In genomic region chr16:1159973-1160772, GRCh38 we compare ENCODE assay signal across 9 cellular contexts. TPM values are rescaled to one million over a fixed set of nuclear protein-coding genes. Genes with fewer than 3 reads are reported as not detected.
A peak's percentile ranks its signal among the peaks of the same experiment; 100 is the strongest.
DNase-seq lines count a peak whose midpoint lies in the region; ATAC-seq, FAIRE-seq and TF ChIP-seq lines count a peak whose summit lies in the region.
"Had no signal": no experiment of that assay in that cellular context is flagged by ENCODE, and none has a peak within 500 bp of the region (broad histone marks: within the 10 kb centered on the region; RNA-seq: fewer than 3 reads in every experiment).

No MANE protein-coding gene starts in this region.

- peaks cover 9% of the 10 kb centered on the region for H3K27me3 ChIP-seq in bronchial epithelial cell (ENCODE audit: control insufficient read depth, insufficient read depth, low read length)
- peaks cover 45 to 100% of the 10 kb centered on the region in 2 donors for H3K27me3 ChIP-seq in left lung
- no peaks in the 10 kb centered on the region for H3K27me3 ChIP-seq in thyroid gland
- no peaks in the 10 kb centered on the region for H3K27me3 ChIP-seq in naive thymus-derived CD4-positive, alpha-beta T cell (ENCODE audit: control insufficient read depth in 2 of 2, insufficient read depth in 2 of 2, low read length in 2 of 2)

- WGBS in thyroid gland, 2 donors: 24 to 61% methylated on average over 18 to 43 of the region's 56 CpGs

- TF ChIP-seq CTCF in bronchial epithelial cell (IDR thresholded peaks at IDR 0.05; ENCODE audit: insufficient read depth, low read length, severe bottlenecking): no peak
- no peak for TF ChIP-seq CTCF in left lung (IDR thresholded peaks at IDR 0.05)
- no peak for TF ChIP-seq CTCF in thyroid gland (IDR thresholded peaks at IDR 0.05)

- DNase-seq in NCI-H2171 treated with DMSO at 0.1 percent for 48 hours (lab: John Stamatoyannopoulos, UW) (peak; percentile 70), bronchial epithelial cell (ENCODE audit: low read depth) (peak; percentile 4), left lung (no peak), thyroid gland (peak; percentile 90 to 92)
- no peak for DNase-seq in activated naive CD4-positive, alpha-beta T cell treated with anti-CD3 and anti-CD28 coated beads, Interleukin-2, amount 50 U/mL, for 16 hours
- no peak for DNase-seq in naive thymus-derived CD4-positive, alpha-beta T cell
- no peak for DNase-seq in stimulated activated naive B cell treated with anti-CD40 and anti-IgM and Interleukin-4, amounts not matched to agents 10 μg/mL and 1 μg/mL and 100 μg/mL, for 72 hours
- DNase-seq: T1000 had no signal

- ATAC-seq in left lung: peak; percentile 47
- ATAC-seq in naive thymus-derived CD4-positive, alpha-beta T cell: no peak
- no peak for ATAC-seq in stimulated activated naive B cell treated with anti-CD40 and anti-IgM and Interleukin-4, amounts not matched to agents 10 μg/mL and 1 μg/mL and 100 μg/mL, for 72 hours (replicated peaks)

- peak in 1 of 2 donors; percentile 55 for TF ChIP-seq POLR2A in thyroid gland (IDR thresholded peaks at IDR 0.05)

- POLR2A ChIA-PET in naive thymus-derived CD4-positive, alpha-beta T cell (lab: Charles Lee): interaction anchor here (0.6 kb wide), 1 partner anchor 542 kb away, joined by 3 read pairs; no protein-coding TSS in a partner anchor

- no peak for FAIRE-seq in bronchial epithelial cell (lab: Jason Lieb, UNC)

- no peak overlapping the region for H3K4me3 Mint-ChIP-seq in naive thymus-derived CD4-positive, alpha-beta T cell
- H3K4me3 Mint-ChIP-seq in stimulated activated naive B cell treated with anti-CD40 and anti-IgM and Interleukin-4, amounts not matched to agents 10 μg/mL and 1 μg/mL and 100 μg/mL, for 72 hours: no peak overlapping the region

- H3K4me1 ChIP-seq in left lung: peaks cover 0 to 8% of the 10 kb centered on the region in 2 donors
- H3K4me1 ChIP-seq in thyroid gland: peaks cover 12 to 24% of the 10 kb centered on the region in 2 donors
- no peaks in the 10 kb centered on the region for H3K4me1 ChIP-seq in naive thymus-derived CD4-positive, alpha-beta T cell (ENCODE audit: control insufficient read depth in 2 of 2, insufficient read depth in 2 of 2, low read length in 2 of 2)

- H3K27ac Mint-ChIP-seq in naive thymus-derived CD4-positive, alpha-beta T cell: no peak overlapping the region
- no peak overlapping the region for H3K27ac Mint-ChIP-seq in stimulated activated naive B cell treated with anti-CD40 and anti-IgM and Interleukin-4, amounts not matched to agents 10 μg/mL and 1 μg/mL and 100 μg/mL, for 72 hours

- H3K36me3 Mint-ChIP-seq in naive thymus-derived CD4-positive, alpha-beta T cell: no peaks in the 10 kb centered on the region
- H3K36me3 Mint-ChIP-seq in stimulated activated naive B cell treated with anti-CD40 and anti-IgM and Interleukin-4, amounts not matched to agents 10 μg/mL and 1 μg/mL and 100 μg/mL, for 72 hours: no peaks in the 10 kb centered on the region

- peaks cover 0 to 7% (median 6%) of the 10 kb centered on the region in 5 donors for H3K27me3 Mint-ChIP-seq in naive thymus-derived CD4-positive, alpha-beta T cell
- peaks cover 25 to 53% of the 10 kb centered on the region in 2 donors for H3K27me3 Mint-ChIP-seq in stimulated activated naive B cell treated with anti-CD40 and anti-IgM and Interleukin-4, amounts not matched to agents 10 μg/mL and 1 μg/mL and 100 μg/mL, for 72 hours

- H3K27ac ChIP-seq in left lung (no peak overlapping the region), thyroid gland (peak overlapping the region; percentile 52 to 71 (median 63))
- no peak overlapping the region for H3K27ac ChIP-seq in naive thymus-derived CD4-positive, alpha-beta T cell (ENCODE audit: low read depth, low read length)
- H3K27ac ChIP-seq: neutrophil had no signal

- CTCF ChIA-PET in naive thymus-derived CD4-positive, alpha-beta T cell (lab: Charles Lee): no interaction called here

- intact Hi-C loops in left lung (cut with DNase I) (no loop called here), thyroid gland (cut with DNase I) (no loop called here)
- intact Hi-C loops in naive thymus-derived CD4-positive, alpha-beta T cell (cut with micrococcal nuclease): no loop called here

- H3K9me3 Mint-ChIP-seq in naive thymus-derived CD4-positive, alpha-beta T cell: no peaks in the 10 kb centered on the region
- H3K9me3 Mint-ChIP-seq in stimulated activated naive B cell treated with anti-CD40 and anti-IgM and Interleukin-4, amounts not matched to agents 10 μg/mL and 1 μg/mL and 100 μg/mL, for 72 hours: no peaks in the 10 kb centered on the region

- no peak overlapping the region for H3K4me3 ChIP-seq in bronchial epithelial cell (ENCODE audit: low read depth, low read length)
- H3K4me3 ChIP-seq in left lung: no peak overlapping the region
- peak overlapping the region in 1 of 3 donors; percentile 19 for H3K4me3 ChIP-seq in thyroid gland (replicated peaks in 1 of 3)
- no peak overlapping the region for H3K4me3 ChIP-seq in naive thymus-derived CD4-positive, alpha-beta T cell (ENCODE audit: low read length)

- H3K36me3 ChIP-seq in bronchial epithelial cell (ENCODE audit: control insufficient read depth, insufficient read depth, low read length) (no peaks in the 10 kb centered on the region), left lung (no peaks in the 10 kb centered on the region), thyroid gland (no peaks in the 10 kb centered on the region)
- H3K36me3 ChIP-seq in naive thymus-derived CD4-positive, alpha-beta T cell (ENCODE audit: control insufficient read depth in 2 of 3, insufficient read depth in 3 of 3, low read length in 3 of 3): no peaks in the 10 kb centered on the region
- H3K36me3 ChIP-seq: neutrophil had no signal

- H3K4me1 Mint-ChIP-seq in naive thymus-derived CD4-positive, alpha-beta T cell: no peaks in the 10 kb centered on the region
- peaks cover 0 to 2% of the 10 kb centered on the region in 2 donors for H3K4me1 Mint-ChIP-seq in stimulated activated naive B cell treated with anti-CD40 and anti-IgM and Interleukin-4, amounts not matched to agents 10 μg/mL and 1 μg/mL and 100 μg/mL, for 72 hours

- H3K9me3 ChIP-seq in left lung (no peaks in the 10 kb centered on the region), thyroid gland (no peaks in the 10 kb centered on the region)
- H3K9me3 ChIP-seq in naive thymus-derived CD4-positive, alpha-beta T cell (ENCODE audit: control insufficient read depth in 2 of 3, low read length in 3 of 3): no peaks in the 10 kb centered on the region
- H3K9me3 ChIP-seq: neutrophil had no signal

RNA-seq across cellular contexts. Expression of gene CACNA1H, which starts 7.3 kb away (rescaled TPM):
- total RNA-seq in bronchial epithelial cell (not detected in 2 replicates), left lung (10 to 100 TPM in 1 of 2 donors, 1 to 10 TPM in 1; 7.0 to 14.0 TPM), thyroid gland (10 to 100 TPM in 2 of 4 donors, 1 to 10 TPM in 2; 8.4 to 12.4 (median 9.3) TPM)
- total RNA-seq in naive thymus-derived CD4-positive, alpha-beta T cell: 1 to 10 TPM in 4 of 5 experiments, under 1 TPM in 1; 0.31 to 8.8 (median 2.2) TPM
- polyA plus RNA-seq in naive thymus-derived CD4-positive, alpha-beta T cell: 1 to 10 TPM in 1 of 2 donors, under 1 TPM in 1; 0.73 to 3.8 TPM

Comparison
In these comparisons a context has a peak if more than half of its experiments do, and no peak if none do; other contexts are left out.
1. DNase-seq: peak in NCI-H2171 treated with DMSO at 0.1 percent for 48 hours (single experiment), bronchial epithelial cell (single experiment) and thyroid gland (2 of 2); none in left lung (0 of 2), activated naive CD4-positive, alpha-beta T cell treated with anti-CD3 and anti-CD28 coated beads, Interleukin-2, amount 50 U/mL, for 16 hours (single experiment), naive thymus-derived CD4-positive, alpha-beta T cell (0 of 9) and stimulated activated naive B cell treated with anti-CD40 and anti-IgM and Interleukin-4, amounts not matched to agents 10 μg/mL and 1 μg/mL and 100 μg/mL, for 72 hours (single experiment).
2. H3K27ac ChIP-seq: peak in thyroid gland (3 of 3); none in left lung (0 of 2) and naive thymus-derived CD4-positive, alpha-beta T cell (single experiment).